In the genomic region with DNA sequence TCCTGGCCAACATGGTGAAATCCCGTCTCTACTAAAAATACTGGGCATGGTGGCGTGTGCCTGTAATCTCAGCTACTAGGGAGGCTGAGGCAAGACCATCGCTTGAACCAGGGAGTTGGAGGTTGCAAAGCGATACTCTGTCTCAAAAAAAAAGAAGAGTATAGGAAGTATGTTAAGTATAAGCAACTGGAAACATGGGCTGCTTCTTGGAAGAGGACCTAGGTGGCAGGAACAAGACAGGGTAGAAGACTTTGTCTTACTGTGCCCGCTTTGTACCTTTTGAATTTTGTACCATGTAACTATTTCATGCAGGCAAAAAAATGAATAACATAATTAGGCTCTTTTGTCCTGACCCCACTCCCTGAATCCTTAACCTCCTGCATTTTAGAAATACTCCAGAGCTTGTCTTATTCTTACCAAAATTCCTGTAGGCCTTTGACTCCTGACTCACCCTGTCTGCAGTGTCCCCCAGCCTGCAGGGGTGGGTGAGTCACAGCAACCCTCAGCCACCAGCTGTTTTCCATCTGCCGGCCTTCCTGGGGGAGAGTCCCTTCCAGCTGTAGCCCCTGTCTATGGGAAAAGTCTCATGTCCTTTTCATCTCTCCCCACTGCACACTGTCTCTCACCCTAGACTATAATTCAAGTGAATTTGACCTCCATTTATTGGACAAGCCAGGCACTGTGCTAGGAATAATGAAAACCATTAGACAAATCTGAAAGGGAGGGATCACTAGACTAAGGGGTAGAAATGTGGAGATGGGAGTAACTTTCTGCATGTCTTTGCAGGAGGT, we compare ENCODE assay signal across 8 cellular contexts. TPM values are rescaled to one million over a fixed set of nuclear protein-coding genes. Genes with fewer than 3 reads are reported as not detected.
DNase-seq lines count a peak whose midpoint lies in the region; ATAC-seq, FAIRE-seq and TF ChIP-seq lines count a peak whose summit lies in the region.

No MANE protein-coding gene starts in this region.

- H3K27me3 ChIP-seq in AG04450 (ENCODE audit: control insufficient read depth, insufficient read depth, low read length), result no peaks in the 10 kb centered on the region
- no peaks in the 10 kb centered on the region for H3K27me3 ChIP-seq in K562 (ENCODE audit: control insufficient read depth in 2 of 2, insufficient read depth in 2 of 2, low read length in 2 of 2)

- DNase-seq in AG04450 (ENCODE audit: low read depth, low spot score), result peak; percentile 88
- peak; percentile 24 for DNase-seq in HEK293T (ENCODE audit: extremely low spot score)
- DNase-seq in K562 (ENCODE audit: extremely low read depth in 1 of 4, low spot score in 3 of 4), result peak; percentile 56 to 66 (median 62)
- peak; percentile 50 to 90 for DNase-seq in lung microvascular endothelial cell (ENCODE audit: low read depth in 2 of 2)
- no peak for DNase-seq in substantia nigra (lab: John Stamatoyannopoulos, UW)
- no peak for DNase-seq in T-helper 1 cell

- POLR2A ChIA-PET in AG04450 (lab: Yijun Ruan, JAX), result interaction anchor here (0.6 to 4.4 kb wide), 10 partner anchors 16 to 374 kb away, joined by 3 to 20 read pairs (median 3); a partner anchor contains a TSS
- POLR2A ChIA-PET in HEK293T (lab: Yijun Ruan, JAX), result no interaction called here
- POLR2A ChIA-PET in K562 (lab: Yijun Ruan, JAX), result interaction anchor here (0.6 kb wide), 1 partner anchor 24 kb away, joined by 3 read pairs; no protein-coding TSS in a partner anchor

- peaks cover 7 to 14% of the 10 kb centered on the region in 2 experiments; a peak in 3 of 5 replicates for H3K4me1 ChIP-seq in K562 (replicated peaks in 1 of 2; ENCODE audit: control insufficient read depth in 2 of 2, insufficient read depth in 2 of 2, low read length in 2 of 2)

- in situ Hi-C loops in K562 (cut with MboI), result no loop called here

- no peak overlapping the region for H2AFZ ChIP-seq in K562 (ENCODE audit: low read depth, low read length)

- H3K4me3 ChIP-seq in AG04450 (ENCODE audit: low read depth, low read length), result no peak overlapping the region
- H3K4me3 ChIP-seq in K562, result no peak overlapping the region

- WGBS in K562 (ENCODE audit: insufficient coverage, low coverage, missing lambda C conversion rate), result 71% methylated on average over 5 of the region's 6 CpGs

- no peaks in the 10 kb centered on the region for H3K9me1 ChIP-seq in K562 (ENCODE audit: control insufficient read depth, insufficient read depth, low read length)

- FAIRE-seq in K562 (lab: Jason Lieb, UNC), result no peak

- TF ChIP-seq CTCF in AG04450 (IDR thresholded peaks at IDR 0.05; ENCODE audit: low read depth, low read length) (no peak), K562 (IDR thresholded peaks at IDR 0.05 in 2 of 3, conservative IDR thresholded peaks at IDR 0.05 in 1 of 3; ENCODE audit: insufficient read depth in 2 of 3, low read depth in 1 of 3, low read length in 3 of 3) (no peak)

- CTCF ChIA-PET in AG04450 (lab: Charles Lee), result no interaction called here
- CTCF ChIA-PET in HEK293T (lab: Yijun Ruan, JAX), result no interaction called here
- CTCF ChIA-PET in K562 (lab: Yijun Ruan, JAX; ENCODE audit: low intra/inter-chr PET ratio), result no interaction called here

- TF ChIP-seq RAD21 in K562 (CRISPR knock-in tag; conservative IDR thresholded peaks at IDR 0.05 in 1 of 2, IDR thresholded peaks at IDR 0.05 in 1 of 2), result no peak

- H3K79me2 ChIP-seq in K562 (ENCODE audit: control insufficient read depth, insufficient read depth, low read length), result no peaks in the 10 kb centered on the region

- TF ChIP-seq POLR2A in K562 (conservative IDR thresholded peaks at IDR 0.05), result no peak

- no TSS peak for BruUV-seq in K562 (replicated peaks; lab: Mats Ljungman, UMichigan)

- TF ChIP-seq EP300 in K562 (IDR thresholded peaks at IDR 0.05; ENCODE audit: low read length), result no peak

- no peak overlapping the region; a peak in 1 of 4 replicates for H3K9ac ChIP-seq in K562 (ENCODE audit: insufficient read depth in 1 of 2, low read depth in 2 of 2, low read length in 2 of 2)

- peak overlapping the region; percentile 83 for H3K27ac ChIP-seq in AG04450 (ENCODE audit: low read depth, low read length)
- no peak overlapping the region for H3K27ac ChIP-seq in K562 (ENCODE audit: extremely low read depth, low read depth, low read length)
- no peak overlapping the region for H3K27ac ChIP-seq in substantia nigra (ENCODE audit: low read depth, low read length, poor library complexity, severe bottlenecking)

- ATAC-seq in K562 (peak; percentile 67), GM21367 (IDR thresholded peaks at IDR 0.05; ENCODE audit: unreplicated experiment) (no peak), HG03025 (IDR thresholded peaks at IDR 0.05; ENCODE audit: low FRiP score, unreplicated experiment) (no peak)

- no peaks in the 10 kb centered on the region for H4K20me1 ChIP-seq in K562 (replicated peaks; ENCODE audit: control insufficient read depth, insufficient read depth, low read length)

- H3K9me3 ChIP-seq in AG04450 (ENCODE audit: control insufficient read depth, insufficient read depth, low read length), result no peaks in the 10 kb centered on the region
- H3K9me3 ChIP-seq in K562 (replicated peaks; ENCODE audit: control insufficient read depth, insufficient read depth, low read depth, low read length), result no peaks in the 10 kb centered on the region

- no peaks in the 10 kb centered on the region for H3K36me3 ChIP-seq in K562 (ENCODE audit: control insufficient read depth, insufficient read depth, low read length)

- intact Hi-C loops in K562 (cut with micrococcal nuclease), result no loop called here

- H3K4me2 ChIP-seq in K562 (ENCODE audit: insufficient read depth, low read length), result no peak overlapping the region

TF ChIP-seq in HEK293T, 16 proteins besides CTCF, POLR2A, EP300 and RAD21 (continues in another document):
- TF ChIP-seq L3MBTL2 (conservative IDR thresholded peaks at IDR 0.05), result no peak
- TF ChIP-seq FOXK2 (IDR thresholded peaks at IDR 0.05), result no peak
- no peak for TF ChIP-seq SP1 (IDR thresholded peaks at IDR 0.05)
- TF ChIP-seq LEF1 (IDR thresholded peaks at IDR 0.05; ENCODE audit: borderline replicate concordance), result no peak
- TF ChIP-seq HDGF (IDR thresholded peaks at IDR 0.05; ENCODE audit: borderline replicate concordance), result no peak
- TF ChIP-seq ARNT (IDR thresholded peaks at IDR 0.05), result no peak
- TF ChIP-seq FOXA1 (IDR thresholded peaks at IDR 0.05), result no peak
- no peak for TF ChIP-seq NFRKB (IDR thresholded peaks at IDR 0.05)
- TF ChIP-seq SUZ12 (IDR thresholded peaks at IDR 0.05), result no peak

TF ChIP-seq in K562, 482 proteins besides CTCF, POLR2A, EP300 and RAD21 (continues in another document):
- TF ChIP-seq ZNF134 (CRISPR knock-in tag; conservative IDR thresholded peaks at IDR 0.05) (no peak), NFRKB (IDR thresholded peaks at IDR 0.05; ENCODE audit: low read depth) (no peak), CHD1 (IDR thresholded peaks at IDR 0.05; ENCODE audit: low read length) (no peak), NBN (IDR thresholded peaks at IDR 0.05; ENCODE audit: low read depth) (no peak), POLR2H (tag; IDR thresholded peaks at IDR 0.05; ENCODE audit: low read depth) (no peak), NR2C2 (CRISPR knock-in tag; IDR thresholded peaks at IDR 0.05) (no peak), NR2C2 (tag; IDR thresholded peaks at IDR 0.05) (peak; percentile 38; the same call in 1 of the 2 replicates), SMARCC2 (IDR thresholded peaks at IDR 0.05; ENCODE audit: low read depth) (0 out of 2 replicates have a peak, but pooled peaks have one; percentile 39)

RNA-seq across cellular contexts. Expression of a gene that starts 41.8 kb away (rescaled TPM):
- 157 and 168 TPM in 2 replicates for polyA plus RNA-seq in AG04450 (2011; rRNA removed)
- polyA minus RNA-seq in AG04450 (2011; rRNA and poly(A)+ RNA removed), result 88.0 and 98.3 TPM in 2 replicates
- total RNA-seq in K562 (2011; cell fraction: chromatin; rRNA removed; ENCODE audit: low replicate concordance), result 17.4 and 41.4 TPM in 2 replicates
- total RNA-seq in K562 (2011; cell fraction: nucleolus; rRNA removed), result 38.5 and 47.9 TPM in 2 replicates
- total RNA-seq in K562 (2011; cell fraction: nucleoplasm; rRNA removed), result 38.9 and 53.1 TPM in 2 replicates
- total RNA-seq in K562 (2014; rRNA removed), result 95.0 and 111 TPM in 2 replicates
- 46.2 and 48.5 TPM in 2 replicates for total RNA-seq in K562 (2014; rRNA removed; fragmentation: Illumina TruSeq; extraction: Trizol)
- 48.6 and 55.6 TPM in 2 replicates for total RNA-seq in K562 (2015; rRNA removed; fragmentation: Illumina TruSeq; extraction: Trizol)
- 118 TPM in 2 replicates for total RNA-seq in K562 (2021)
- polyA plus RNA-seq in K562 (2011; rRNA removed), result 163 and 187 TPM in 2 replicates
- polyA plus RNA-seq in K562 (2011; cell fraction: cytosol; rRNA removed), result 281 and 292 TPM in 2 replicates
- 107 and 113 TPM in 2 replicates for polyA plus RNA-seq in K562 (2011; cell fraction: nucleus; rRNA removed)
- 124 and 188 TPM in 2 replicates for polyA plus RNA-seq in K562 (2012)
- polyA plus RNA-seq in K562 (2014; fragmentation: Illumina TruSeq; extraction: Trizol), result 108 and 125 TPM in 2 replicates
- polyA plus RNA-seq in K562 (2014; fragmentation: Nextera tagmentation; extraction: Ambion mirVana), result 100 to 1,000 TPM; 306 to 399 TPM
- polyA plus RNA-seq in K562 (2014; rRNA removed), result 160 and 186 TPM in 2 replicates
- polyA minus RNA-seq in K562 (2011; rRNA and poly(A)+ RNA removed), result 149 and 167 TPM in 2 replicates
- 55.2 and 64.8 TPM in 2 replicates for polyA minus RNA-seq in K562 (2011; cell fraction: cytosol; rRNA and poly(A)+ RNA removed)
- polyA minus RNA-seq in K562 (2011; cell fraction: nucleus; rRNA and poly(A)+ RNA removed), result 13.1 and 24.8 TPM in 2 replicates
- 16.1 and 21.2 TPM in 2 replicates for total RNA-seq in lung microvascular endothelial cell

RNA-seq across cellular contexts. Expression of a gene that starts 51.9 kb away (rescaled TPM):
- 338 and 432 TPM in 2 replicates for polyA plus RNA-seq in AG04450 (2011; rRNA removed)
- 1,487 and 1,729 TPM in 2 replicates for polyA minus RNA-seq in AG04450 (2011; rRNA and poly(A)+ RNA removed)
- total RNA-seq in K562 (2011; cell fraction: chromatin; rRNA removed; ENCODE audit: low replicate concordance), result 136 and 261 TPM in 2 replicates
- total RNA-seq in K562 (2011; cell fraction: nucleolus; rRNA removed), result 51.3 and 57.4 TPM in 2 replicates
- 65.9 and 76.0 TPM in 2 replicates for total RNA-seq in K562 (2011; cell fraction: nucleoplasm; rRNA removed)
- total RNA-seq in K562 (2014; rRNA removed), result 60.1 and 60.4 TPM in 2 replicates
- total RNA-seq in K562 (2014; rRNA removed; fragmentation: Illumina TruSeq; extraction: Trizol), result 24.6 and 33.6 TPM in 2 replicates
- total RNA-seq in K562 (2015; rRNA removed; fragmentation: Illumina TruSeq; extraction: Trizol), result 24.1 and 30.5 TPM in 2 replicates
- total RNA-seq in K562 (2021), result 94.6 and 111 TPM in 2 replicates
- 24.1 and 34.2 TPM in 2 replicates for polyA plus RNA-seq in K562 (2011; rRNA removed)
- 10.2 and 12.5 TPM in 2 replicates for polyA plus RNA-seq in K562 (2011; cell fraction: cytosol; rRNA removed)
- 32.6 and 34.6 TPM in 2 replicates for polyA plus RNA-seq in K562 (2011; cell fraction: nucleus; rRNA removed)
- polyA plus RNA-seq in K562 (2012), result 54.3 and 92.2 TPM in 2 replicates
- 31.3 and 44.5 TPM in 2 replicates for polyA plus RNA-seq in K562 (2014; fragmentation: Illumina TruSeq; extraction: Trizol)
- 1 to 10 TPM in 1 of 2 experiments, under 1 TPM in 1; 0.71 to 1.3 TPM for polyA plus RNA-seq in K562 (2014; fragmentation: Nextera tagmentation; extraction: Ambion mirVana)
- 34.2 and 37.4 TPM in 2 replicates for polyA plus RNA-seq in K562 (2014; rRNA removed)
- 90.2 and 122 TPM in 2 replicates for polyA minus RNA-seq in K562 (2011; rRNA and poly(A)+ RNA removed)
- polyA minus RNA-seq in K562 (2011; cell fraction: cytosol; rRNA and poly(A)+ RNA removed), result 59.8 and 63.1 TPM in 2 replicates
- 20.6 and 41.5 TPM in 2 replicates for polyA minus RNA-seq in K562 (2011; cell fraction: nucleus; rRNA and poly(A)+ RNA removed)
- 409 and 410 TPM in 2 replicates for total RNA-seq in lung microvascular endothelial cell

Comparison
In these comparisons a context has a peak if more than half of its experiments do, and no peak if none do; other contexts are left out.
1. DNase-seq: peak in AG04450 (single experiment), HEK293T (single experiment), K562 (4 of 4) and lung microvascular endothelial cell (2 of 2); none in substantia nigra (0 of 49) and T-helper 1 cell (0 of 5).